Comparison of ENCODE assay signal across 9 cellular contexts in genomic region chr12:107079172-107080011, GRCh38. TPM values are rescaled to one million over a fixed set of nuclear protein-coding genes. Genes with fewer than 3 reads are reported as not detected.
A peak's percentile ranks its signal among the peaks of the same experiment; 100 is the strongest.
DNase-seq lines count a peak whose midpoint lies in the region; ATAC-seq and TF ChIP-seq lines count a peak whose summit lies in the region.
"Had no signal": no experiment of that assay in that cellular context is flagged by ENCODE, and none has a peak within 500 bp of the region (broad histone marks: within the 10 kb centered on the region; RNA-seq: fewer than 3 reads in every experiment).

No MANE protein-coding gene starts in this region.

- no peak overlapping the region for H3K4me3 Mint-ChIP-seq in progenitor cell of endocrine pancreas (ENCODE audit: low read depth)
- H3K4me3 Mint-ChIP-seq: CD8-positive, alpha-beta memory T cell had no signal

- H3K4me1 Mint-ChIP-seq in progenitor cell of endocrine pancreas (ENCODE audit: low read depth): peaks cover 5% of the 10 kb centered on the region

- H3K9me3 Mint-ChIP-seq in progenitor cell of endocrine pancreas (ENCODE audit: low read depth): peaks cover 11% of the 10 kb centered on the region

- H3K36me3 Mint-ChIP-seq in progenitor cell of endocrine pancreas (ENCODE audit: insufficient read depth): peaks cover 8% of the 10 kb centered on the region

- TF ChIP-seq CTCF in LNCaP clone FGC (IDR thresholded peaks at IDR 0.05; ENCODE audit: control insufficient read depth, extremely low read depth, insufficient read depth) (peak; percentile 65), progenitor cell of endocrine pancreas (IDR thresholded peaks at IDR 0.05; ENCODE audit: unreplicated experiment) (peak; percentile 46)

- no peak overlapping the region for H3K4me3 ChIP-seq in LNCaP clone FGC (ENCODE audit: low read depth, low read length)

- H3K27me3 Mint-ChIP-seq in progenitor cell of endocrine pancreas: no peaks in the 10 kb centered on the region

- DNase-seq in NCI-H2171 treated with DMSO at 0.1 percent for 48 hours (lab: John Stamatoyannopoulos, UW) (peak; percentile 22), NCI-H2171 (lab: John Stamatoyannopoulos, UW) (no peak), LNCaP clone FGC (ENCODE audit: low read depth) (no peak), dermis microvascular lymphatic vessel endothelial cell (ENCODE audit: low read depth in 2 of 2) (peak; percentile 3 to 37), progenitor cell of endocrine pancreas (ENCODE audit: low spot score, unreplicated experiment) (no peak), SKM-1 (lab: John Stamatoyannopoulos, UW; ENCODE audit: unreplicated experiment) (no peak)

- H3K27ac Mint-ChIP-seq in progenitor cell of endocrine pancreas: no peak overlapping the region
- H3K27ac Mint-ChIP-seq: CD8-positive, alpha-beta memory T cell had no signal

- ATAC-seq in HG02642 (IDR thresholded peaks at IDR 0.05; ENCODE audit: poor library complexity, unreplicated experiment): no peak
- no peak for ATAC-seq in GM19035 (IDR thresholded peaks at IDR 0.05; ENCODE audit: unreplicated experiment)

RNA-seq across cellular contexts. Expression of gene CRY1, which starts 14.0 kb away (rescaled TPM):
- total RNA-seq in dermis microvascular lymphatic vessel endothelial cell: 10.4 and 10.5 TPM in 2 replicates
- total RNA-seq in progenitor cell of endocrine pancreas: 23.2 and 26.9 TPM in 2 replicates

Comparison
In these comparisons a context has a peak if more than half of its experiments do, and no peak if none do; other contexts are left out.
1. DNase-seq: peak in NCI-H2171 treated with DMSO at 0.1 percent for 48 hours (single experiment) and dermis microvascular lymphatic vessel endothelial cell (2 of 2); none in NCI-H2171 (single experiment), LNCaP clone FGC (single experiment), progenitor cell of endocrine pancreas (single experiment) and SKM-1 (single experiment).